Comparison of ENCODE assay signal across 1 cellular context in the genomic region with DNA sequence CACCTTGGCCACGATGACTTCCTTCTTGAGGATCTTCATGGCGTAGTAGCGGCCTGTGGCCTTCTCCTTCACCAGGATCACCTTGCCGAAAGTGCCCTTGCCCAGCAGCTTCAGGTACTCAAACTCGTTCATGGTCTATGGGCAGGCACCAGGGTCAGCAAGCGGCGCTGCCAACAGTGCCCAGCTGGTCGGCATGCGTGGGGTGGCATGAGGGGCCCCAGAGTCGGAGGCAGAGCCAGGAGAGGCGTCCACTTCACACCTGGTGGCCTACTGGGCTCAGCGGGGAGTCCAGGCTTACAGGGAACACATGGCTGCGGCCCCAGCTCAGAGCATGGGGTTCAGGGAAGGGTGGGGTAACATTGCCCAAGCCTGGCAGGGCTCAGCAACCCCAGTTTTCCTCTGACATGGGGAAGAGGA.
A peak's percentile ranks its signal among the peaks of the same experiment; 100 is the strongest.
TF ChIP-seq lines count a peak whose summit lies in the region.

No MANE protein-coding gene starts in this region.

TF ChIP-seq in HepG2, 621 proteins besides CTCF, POLR2A, EP300 and RAD21:
- TF ChIP-seq, protein P1, sequence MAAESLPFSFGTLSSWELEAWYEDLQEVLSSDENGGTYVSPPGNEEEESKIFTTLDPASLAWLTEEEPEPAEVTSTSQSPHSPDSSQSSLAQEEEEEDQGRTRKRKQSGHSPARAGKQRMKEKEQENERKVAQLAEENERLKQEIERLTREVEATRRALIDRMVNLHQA (CRISPR knock-in tag; IDR thresholded peaks at IDR 0.05), result no peak
- no peak for TF ChIP-seq CHD4 (IDR thresholded peaks at IDR 0.05; ENCODE audit: borderline replicate concordance, low read length)
- TF ChIP-seq TEAD2 (CRISPR knock-in tag; IDR thresholded peaks at IDR 0.05), result no peak
- TF ChIP-seq AGO2 (optimal IDR thresholded peaks at IDR 0.05; ENCODE audit: low read depth, low read length), result peak; percentile 52
- TF ChIP-seq, protein P2, sequence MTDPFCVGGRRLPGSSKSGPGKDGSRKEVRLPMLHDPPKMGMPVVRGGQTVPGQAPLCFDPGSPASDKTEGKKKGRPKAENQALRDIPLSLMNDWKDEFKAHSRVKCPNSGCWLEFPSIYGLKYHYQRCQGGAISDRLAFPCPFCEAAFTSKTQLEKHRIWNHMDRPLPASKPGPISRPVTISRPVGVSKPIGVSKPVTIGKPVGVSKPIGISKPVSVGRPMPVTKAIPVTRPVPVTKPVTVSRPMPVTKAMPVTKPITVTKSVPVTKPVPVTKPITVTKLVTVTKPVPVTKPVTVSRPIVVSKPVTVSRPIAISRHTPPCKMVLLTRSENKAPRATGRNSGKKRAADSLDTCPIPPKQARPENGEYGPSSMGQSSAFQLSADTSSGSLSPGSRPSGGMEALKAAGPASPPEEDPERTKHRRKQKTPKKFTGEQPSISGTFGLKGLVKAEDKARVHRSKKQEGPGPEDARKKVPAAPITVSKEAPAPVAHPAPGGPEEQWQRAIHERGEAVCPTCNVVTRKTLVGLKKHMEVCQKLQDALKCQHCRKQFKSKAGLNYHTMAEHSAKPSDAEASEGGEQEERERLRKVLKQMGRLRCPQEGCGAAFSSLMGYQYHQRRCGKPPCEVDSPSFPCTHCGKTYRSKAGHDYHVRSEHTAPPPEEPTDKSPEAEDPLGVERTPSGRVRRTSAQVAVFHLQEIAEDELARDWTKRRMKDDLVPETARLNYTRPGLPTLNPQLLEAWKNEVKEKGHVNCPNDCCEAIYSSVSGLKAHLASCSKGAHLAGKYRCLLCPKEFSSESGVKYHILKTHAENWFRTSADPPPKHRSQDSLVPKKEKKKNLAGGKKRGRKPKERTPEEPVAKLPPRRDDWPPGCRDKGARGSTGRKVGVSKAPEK (CRISPR knock-in tag; IDR thresholded peaks at IDR 0.05; ENCODE audit: borderline replicate concordance), result no peak
- TF ChIP-seq POLR2G (IDR thresholded peaks at IDR 0.05; ENCODE audit: low read depth, low read length), result peak; percentile 32; the same call in 1 of the 2 replicates
- TF ChIP-seq, protein P3, sequence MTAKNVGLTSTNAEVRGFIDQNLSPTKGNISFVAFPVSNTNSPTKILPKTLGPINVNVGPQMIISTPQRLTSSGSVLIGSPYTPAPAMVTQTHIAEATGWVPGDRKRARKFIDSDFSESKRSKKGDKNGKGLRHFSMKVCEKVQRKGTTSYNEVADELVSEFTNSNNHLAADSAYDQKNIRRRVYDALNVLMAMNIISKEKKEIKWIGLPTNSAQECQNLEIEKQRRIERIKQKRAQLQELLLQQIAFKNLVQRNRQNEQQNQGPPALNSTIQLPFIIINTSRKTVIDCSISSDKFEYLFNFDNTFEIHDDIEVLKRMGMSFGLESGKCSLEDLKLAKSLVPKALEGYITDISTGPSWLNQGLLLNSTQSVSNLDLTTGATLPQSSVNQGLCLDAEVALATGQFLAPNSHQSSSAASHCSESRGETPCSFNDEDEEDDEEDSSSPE (CRISPR knock-in tag; IDR thresholded peaks at IDR 0.05), result no peak
- no peak for TF ChIP-seq ZNF550 (CRISPR knock-in tag; IDR thresholded peaks at IDR 0.05; ENCODE audit: borderline replicate concordance)
- no peak for TF ChIP-seq ZC3H13 (CRISPR knock-in tag; IDR thresholded peaks at IDR 0.05)
- no peak for TF ChIP-seq ISX (CRISPR knock-in tag; conservative IDR thresholded peaks at IDR 0.05)
